ENCODE assay signal across 10 cellular contexts in the genomic region with DNA sequence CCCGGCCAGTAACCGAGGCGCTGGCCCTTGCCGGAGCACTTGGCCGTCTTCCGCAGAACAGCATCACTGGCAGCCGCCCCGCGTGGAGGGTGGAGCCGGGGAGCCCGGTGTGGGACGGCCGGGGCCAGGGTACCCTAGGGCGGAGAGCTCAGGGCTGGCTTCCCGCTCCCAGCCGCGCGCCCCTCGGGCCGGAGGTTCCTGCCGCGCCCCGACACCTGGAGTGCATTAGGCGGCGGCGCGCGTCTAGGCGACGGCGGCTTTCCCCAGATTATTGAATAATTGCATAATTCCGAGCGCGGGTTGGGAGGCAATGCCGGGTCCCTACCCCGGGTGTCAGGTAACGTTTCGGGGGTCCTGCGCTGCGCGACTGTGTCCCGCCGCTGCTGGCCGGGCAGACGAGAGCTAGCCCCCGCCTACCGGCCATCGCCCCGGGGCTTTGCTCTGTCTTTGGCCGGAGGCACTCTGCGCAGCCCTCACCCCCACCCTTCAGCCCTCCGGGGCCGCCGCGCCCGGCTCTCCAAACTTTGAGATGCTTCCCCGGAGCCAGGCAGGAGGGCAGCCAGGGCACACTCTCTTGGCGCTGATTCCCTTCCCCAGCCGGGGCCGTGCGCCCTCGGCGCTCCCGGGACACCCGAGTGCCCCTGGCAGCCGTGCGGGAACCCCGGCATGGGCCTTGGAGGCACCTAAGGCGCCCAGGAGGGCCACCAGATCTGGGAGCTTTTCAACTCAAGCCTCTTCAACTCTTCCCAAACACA. TPM values are rescaled to one million over a fixed set of nuclear protein-coding genes. Genes with fewer than 3 reads are reported as not detected.
DNase-seq lines count a peak whose midpoint lies in the region; ATAC-seq, FAIRE-seq and TF ChIP-seq lines count a peak whose summit lies in the region.
"Had no signal": no experiment of that assay in that cellular context is flagged by ENCODE, and none has a peak within 500 bp of the region (broad histone marks: within the 10 kb centered on the region; RNA-seq: fewer than 3 reads in every experiment).

No MANE protein-coding gene starts in this region.

- TF ChIP-seq RAD21 in H1 (IDR thresholded peaks at IDR 0.05 in 1 of 2, conservative IDR thresholded peaks at IDR 0.05 in 1 of 2; ENCODE audit: low read depth in 2 of 2, low read length in 2 of 2) = no peak

- DNase-seq in NCI-H146 (lab: John Stamatoyannopoulos, UW) (peak; percentile 22), NCI-H146 treated with DMSO at 0.1 percent for 48 hours (lab: John Stamatoyannopoulos, UW; ENCODE audit: unreplicated experiment) (no peak), H1 (ENCODE audit: low read depth in 1 of 2, low spot score in 2 of 2) (peak in 1 of 2 experiments; percentile 70), lung (ENCODE audit: low spot score) (no peak), transverse colon (no peak), SHP77 treated with DMSO at 0.1 percent for 48 hours (lab: John Stamatoyannopoulos, UW) (no peak), GM10266 (ENCODE audit: extremely low spot score) (no peak)
- DNase-seq in activated naive CD4-positive, alpha-beta T cell treated with anti-CD3 and anti-CD28 coated beads for 36 hours = no peak
- DNase-seq: NCI-H1436 had no signal

- no peak overlapping the region for H3K9ac ChIP-seq in H1 (replicated peaks in 1 of 4; ENCODE audit: extremely low read depth in 1 of 4, low read depth in 3 of 4, low read length in 3 of 4)

- no peak overlapping the region for H3K56ac ChIP-seq in H1 (replicated peaks; ENCODE audit: insufficient read length, low read depth, low read length)

- no peaks in the 10 kb centered on the region for H3K9me3 Mint-ChIP-seq in activated naive CD4-positive, alpha-beta T cell treated with anti-CD3 and anti-CD28 coated beads for 36 hours

- H3K4me3 Mint-ChIP-seq in activated naive CD4-positive, alpha-beta T cell treated with anti-CD3 and anti-CD28 coated beads for 36 hours = no peak overlapping the region

- peaks cover 42% of the 10 kb centered on the region for H3K27me3 Mint-ChIP-seq in activated naive CD4-positive, alpha-beta T cell treated with anti-CD3 and anti-CD28 coated beads for 36 hours (ENCODE audit: low read depth)

- no peaks in the 10 kb centered on the region for H3K9me3 ChIP-seq in H1 (ENCODE audit: insufficient read depth in 2 of 2, low read depth in 1 of 2, low read length in 1 of 2)
- no peaks in the 10 kb centered on the region for H3K9me3 ChIP-seq in lung (ENCODE audit: control insufficient read depth in 2 of 2, insufficient read depth in 1 of 2, low read length in 1 of 2)
- no peaks in the 10 kb centered on the region for H3K9me3 ChIP-seq in transverse colon

- H3K36me3 Mint-ChIP-seq in activated naive CD4-positive, alpha-beta T cell treated with anti-CD3 and anti-CD28 coated beads for 36 hours (ENCODE audit: low read depth) = no peaks in the 10 kb centered on the region

- no peak overlapping the region for H3K27ac Mint-ChIP-seq in activated naive CD4-positive, alpha-beta T cell treated with anti-CD3 and anti-CD28 coated beads for 36 hours

- H4K91ac ChIP-seq in H1 (replicated peaks; ENCODE audit: insufficient read length, low read length) = no peak overlapping the region

- peaks cover 32 to 52% (median 51%) of the 10 kb centered on the region in 4 experiments for H3K27me3 ChIP-seq in H1 (replicated peaks in 1 of 4; ENCODE audit: control insufficient read depth in 3 of 4, extremely low read depth in 1 of 4, insufficient read depth in 3 of 4, low read length in 3 of 4)
- no peaks in the 10 kb centered on the region for H3K27me3 ChIP-seq in lung (ENCODE audit: control insufficient read depth, insufficient read depth)
- peaks cover 52% of the 10 kb centered on the region for H3K27me3 ChIP-seq in transverse colon

- H3K23me2 ChIP-seq in H1 (ENCODE audit: low read depth, low read length) = peaks cover 8% of the 10 kb centered on the region; the same call in 1 of the 2 replicates

- H4K8ac ChIP-seq in H1 (ENCODE audit: extremely low read depth, insufficient read depth, low read length) = no peak overlapping the region

- CTCF ChIA-PET in H1 (lab: Charles Lee; ENCODE audit: partially characterized antibody) = interaction anchor here (0.7 to 2.1 kb wide), 5 partner anchors 10 to 479 kb away, joined by 3 to 9 read pairs (median 6); no protein-coding TSS in a partner anchor
- CTCF ChIA-PET in activated naive CD4-positive, alpha-beta T cell treated with anti-CD3 and anti-CD28 coated beads for 36 hours (lab: Charles Lee) = interaction anchor here (1.2 kb wide), 1 partner anchor 125 kb away, joined by 3 read pairs; no protein-coding TSS in a partner anchor

- no peak for ATAC-seq in lung (ENCODE audit: insufficient read depth, low FRiP score)

- H2BK120ac ChIP-seq in H1 (replicated peaks; ENCODE audit: low read depth, low read length) = no peak overlapping the region

- no peak for FAIRE-seq in H1 (lab: Jason Lieb, UNC)
- FAIRE-seq: A204.1 had no signal

- peak overlapping the region; percentile 25; the same call in 1 of the 2 replicates for H2AFZ ChIP-seq in H1 (ENCODE audit: low read length)

- no peak overlapping the region for H2BK20ac ChIP-seq in H1 (ENCODE audit: low read length)

- H2AK5ac ChIP-seq in H1 (ENCODE audit: low read depth, low read length) = no peak overlapping the region

- H3K23ac ChIP-seq in H1 (ENCODE audit: insufficient read length) = no peak overlapping the region

- no peak overlapping the region for H2BK5ac ChIP-seq in H1 (ENCODE audit: low read depth, low read length)

- no peak overlapping the region for H2BK15ac ChIP-seq in H1 (ENCODE audit: low read length)

- no peaks in the 10 kb centered on the region for H3K36me3 ChIP-seq in H1 (ENCODE audit: control insufficient read depth in 2 of 4, insufficient read depth in 4 of 4, low read length in 3 of 4)
- H3K36me3 ChIP-seq in lung (ENCODE audit: control insufficient read depth in 2 of 2, insufficient read depth in 2 of 2, low read length in 2 of 2) = no peaks in the 10 kb centered on the region
- no peaks in the 10 kb centered on the region for H3K36me3 ChIP-seq in transverse colon

- H4K5ac ChIP-seq in H1 (ENCODE audit: insufficient read length, low read depth, low read length) = no peak overlapping the region

- H3K79me1 ChIP-seq in H1 (ENCODE audit: low read depth, low read length) = no peaks in the 10 kb centered on the region

- peaks cover 0 to 5% (median 2%) of the 10 kb centered on the region in 4 experiments; a peak in 4 of 7 replicates for H3K4me1 ChIP-seq in H1 (replicated peaks in 1 of 4; ENCODE audit: control insufficient read depth in 3 of 4, insufficient read depth in 4 of 4, low read length in 3 of 4)
- peaks cover 0 to 7% of the 10 kb centered on the region in 2 donors for H3K4me1 ChIP-seq in lung (ENCODE audit: control insufficient read depth in 2 of 2, insufficient read depth in 2 of 2, low read length in 2 of 2)
- H3K4me1 ChIP-seq in transverse colon = peaks cover 0 to 18% (median 12%) of the 10 kb centered on the region in 4 donors

- TF ChIP-seq EP300 in H1 (IDR thresholded peaks at IDR 0.05; ENCODE audit: borderline replicate concordance in 1 of 2, low read depth in 2 of 2, low read length in 2 of 2) (no peak), transverse colon (IDR thresholded peaks at IDR 0.05; ENCODE audit: low read depth) (no peak)

- H4K20me1 ChIP-seq in H1 (replicated peaks in 1 of 2; ENCODE audit: control insufficient read depth in 1 of 2, insufficient read depth in 2 of 2, low read length in 2 of 2) = peaks cover 2 to 3% of the 10 kb centered on the region in 2 experiments

- H3K4me3 ChIP-seq in H1 (ENCODE audit: extremely low read depth in 1 of 4, insufficient read depth in 2 of 4, low read depth in 3 of 4, low read length in 4 of 4) = peak overlapping the region; percentile 39 to 67 (median 65)
- H3K4me3 ChIP-seq in lung = peak overlapping the region; percentile 8
- H3K4me3 ChIP-seq in transverse colon = peak overlapping the region; percentile 23 to 44 (median 32)

- H3K27ac ChIP-seq in H1 (ENCODE audit: low read depth, low read length) (no peak overlapping the region), lung (ENCODE audit: low read depth in 1 of 2, low read length in 1 of 2) (no peak overlapping the region), transverse colon (peak overlapping the region; percentile 26 to 58 (median 46))

- no peak overlapping the region for H3K14ac ChIP-seq in H1 (ENCODE audit: insufficient read length)

- WGBS in H1 (ENCODE audit: extremely low coverage in 1 of 2, insufficient coverage in 1 of 2, insufficient read length in 1 of 2, insufficient replicate concordance in 2 of 2, low coverage in 1 of 2, low lambda C conversion rate in 2 of 2, missing lambda C conversion rate in 1 of 2), 2 experiments = 6% methylated on average over 59 of the region's 69 CpGs; no CpG with 5 or more reads in 1 of the 2 experiments
- 6 to 8% methylated on average over 65 to 69 of the region's 69 CpGs for WGBS in lung, 2 donors
- 7% methylated on average over 62 of the region's 69 CpGs; no CpG with 5 or more reads in 1 of the 2 donors for WGBS in transverse colon (ENCODE audit: low coverage in 1 of 2), 2 donors

- H2BK12ac ChIP-seq in H1 (ENCODE audit: low read depth, low read length) = no peak overlapping the region; the same call in 1 of the 2 replicates

- H3K4me2 ChIP-seq in H1 (ENCODE audit: insufficient read depth in 1 of 2, low read depth in 2 of 2, low read length in 2 of 2) = peak overlapping the region; percentile 96 to 97

- intact Hi-C loops in transverse colon (cut with DNase I; ENCODE audit: low total_unique reads) = no loop called here
- intact Hi-C loops in activated naive CD4-positive, alpha-beta T cell treated with anti-CD3 and anti-CD28 coated beads for 36 hours (cut with micrococcal nuclease) = no loop called here

- H3K79me2 ChIP-seq in H1 (ENCODE audit: control insufficient read depth in 1 of 2, insufficient read depth in 2 of 2, low read length in 2 of 2) = no peaks in the 10 kb centered on the region

- in situ Hi-C loops in transverse colon (cut with MboI; ENCODE audit: low pct_ligation_motif_present in 1 of 4, low pct_unique_long_range_greater_than_20kb in 1 of 4, low sequenced_read_pairs in 3 of 4) = no loop called here

- POLR2A ChIA-PET in H1 (lab: Charles Lee; ENCODE audit: partially characterized antibody) = interaction anchor here (1.1 to 2.0 kb wide), 2 partner anchors 19 to 154 kb away, joined by 3 to 5 read pairs; a partner anchor contains a TSS

- TF ChIP-seq CTCF in H1 (IDR thresholded peaks at IDR 0.05; ENCODE audit: control extremely low read depth in 1 of 3, insufficient read depth in 1 of 3, low read depth in 1 of 3, low read length in 3 of 3) (no peak), lung (IDR thresholded peaks at IDR 0.05; ENCODE audit: control extremely low read depth, extremely low read depth) (no peak), transverse colon (IDR thresholded peaks at IDR 0.05) (no peak), GM10266 (IDR thresholded peaks at IDR 0.05; ENCODE audit: control insufficient read depth, insufficient read depth, low read depth, missing control alignments) (no peak)

- no peak overlapping the region for H3K4ac ChIP-seq in H1 (replicated peaks; ENCODE audit: insufficient read length, low read depth, low read length)

- no peak for TF ChIP-seq POLR2A in H1 (IDR thresholded peaks at IDR 0.05; ENCODE audit: control extremely low read depth in 1 of 2, low read depth in 2 of 2, low read length in 2 of 2)
- no peak for TF ChIP-seq POLR2A in transverse colon (IDR thresholded peaks at IDR 0.05)

- H3K4me1 Mint-ChIP-seq in activated naive CD4-positive, alpha-beta T cell treated with anti-CD3 and anti-CD28 coated beads for 36 hours (ENCODE audit: low read depth) = no peaks in the 10 kb centered on the region

- H3K18ac ChIP-seq in H1 (ENCODE audit: extremely low read depth, low read length) = no peak overlapping the region

RNA-seq across cellular contexts. Expression of a gene that starts 0.7 kb away (rescaled TPM):
- total RNA-seq in H1 (2021; fragmentation: NEBNext Ultra II Directional; extraction: Animal tissue kit (Norgen Biotek cat#: 25700)) = 0.06 TPM in 1 of 2 replicates, not detected in the other
- 0.05 and 0.06 TPM in 2 replicates for polyA plus RNA-seq in H1 (2011; rRNA removed)
- 0.12 TPM for polyA plus RNA-seq in H1 (2011; cell fraction: cytosol; rRNA removed)
- 0.30 TPM for polyA plus RNA-seq in H1 (2011; cell fraction: nucleus; rRNA removed)
- 0.10 to 0.42 TPM (median 0.29 TPM) in 4 replicates for polyA plus RNA-seq in H1 (2012, experiment 1 of 2)
- 0.08 TPM for polyA plus RNA-seq in H1 (2012, experiment 2 of 2)
- polyA plus RNA-seq in H1 (2013, experiment 1 of 2) = 0.16 TPM
- 0.06 TPM for polyA plus RNA-seq in H1 (2013, experiment 2 of 2)
- polyA minus RNA-seq in H1 (2011; rRNA and poly(A)+ RNA removed) = 0.03 and 0.12 TPM in 2 replicates
- not detected for polyA minus RNA-seq in H1 (2011; cell fraction: cytosol; rRNA and poly(A)+ RNA removed)
- polyA minus RNA-seq in H1 (2011; cell fraction: nucleus; rRNA and poly(A)+ RNA removed) = 0.90 TPM
- 1 to 10 TPM; 1.7 to 1.8 TPM for total RNA-seq in lung
- polyA plus RNA-seq in lung = under 1 TPM; 0.35 to 0.39 TPM
- 1 to 10 TPM in 2 of 4 donors, under 1 TPM in 2; 0.37 to 3.2 (median 1.1) TPM for total RNA-seq in transverse colon
- under 1 TPM; 0.02 to 0.12 TPM for total RNA-seq in activated naive CD4-positive, alpha-beta T cell treated with anti-CD3 and anti-CD28 coated beads for 36 hours

Comparison
In these comparisons a context has a peak if more than half of its experiments do, and no peak if none do; other contexts are left out.
1. H3K27ac ChIP-seq: peak in transverse colon (4 of 4); none in H1 (single experiment) and lung (0 of 2).
2. H3K4me3 ChIP-seq: peak in every context shown above with its lines; median percentile 65 in H1; 32 in transverse colon; 8 in lung.